ENCODE assay signal across 10 cellular contexts in the genomic region with DNA sequence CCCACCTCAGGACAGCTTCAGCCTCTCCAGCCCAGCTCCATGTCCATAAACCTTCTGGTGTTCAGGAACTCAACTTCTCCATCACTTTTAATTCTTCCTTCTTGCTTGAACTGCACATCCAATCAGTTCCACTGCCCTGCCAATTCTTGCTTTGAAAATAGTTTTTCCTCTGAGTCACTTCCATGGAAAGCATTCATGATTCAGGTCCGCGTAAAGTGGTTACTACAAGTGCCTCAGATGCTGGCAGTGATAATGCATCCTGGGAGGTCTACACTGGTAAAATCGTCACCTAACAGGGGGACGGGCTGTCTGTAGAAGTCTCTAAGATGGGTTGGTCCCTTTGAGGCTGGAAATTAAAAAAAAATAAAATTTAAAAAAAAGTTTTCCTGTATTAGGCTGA. TPM values are rescaled to one million over a fixed set of nuclear protein-coding genes. Genes with fewer than 3 reads are reported as not detected.
DNase-seq lines count a peak whose midpoint lies in the region; ATAC-seq lines count a peak whose summit lies in the region.
"Had no signal": no experiment of that assay in that cellular context is flagged by ENCODE, and none has a peak within 500 bp of the region (broad histone marks: within the 10 kb centered on the region; RNA-seq: fewer than 3 reads in every experiment).

No MANE protein-coding gene starts in this region.

- H3K4me3 Mint-ChIP-seq in activated CD4-positive, alpha-beta T cell treated with anti-CD3 and anti-CD28 coated beads for 36 hours: peak overlapping the region; percentile 32

- H3K4me3 ChIP-seq in SJSA1: no peak overlapping the region
- no peak overlapping the region for H3K4me3 ChIP-seq in skeletal muscle satellite cell (ENCODE audit: low read length)
- H3K4me3 ChIP-seq: tibial nerve had no signal

- H3K9ac ChIP-seq in skeletal muscle satellite cell (ENCODE audit: low read depth, low read length): no peak overlapping the region

- DNase-seq in activated CD4-positive, alpha-beta T cell treated with anti-CD3 and anti-CD28 coated beads for 36 hours: peak; percentile 30
- DNase-seq in activated CD4-positive, alpha-beta T cell treated with anti-CD3 and anti-CD28 coated beads, Interleukin-2, amount 50 U/mL, for 4 hours: no peak
- DNase-seq in SJSA1 (ENCODE audit: low read depth in 1 of 2, low spot score in 2 of 2) (peak; percentile 88), dermis microvascular lymphatic vessel endothelial cell (ENCODE audit: low read depth in 2 of 2) (peak; percentile 10 to 45), NCI-H1105 treated with DMSO at 0.1 percent for 48 hours (lab: John Stamatoyannopoulos, UW) (no peak), HT-29 (ENCODE audit: low spot score) (no peak)
- DNase-seq in effector CD4-positive, alpha-beta T cell: no peak
- DNase-seq: SHP77 had no signal

- H3K4me1 Mint-ChIP-seq in activated CD4-positive, alpha-beta T cell treated with anti-CD3 and anti-CD28 coated beads for 36 hours: peaks cover 24% of the 10 kb centered on the region

- no peaks in the 10 kb centered on the region for H3K36me3 Mint-ChIP-seq in activated CD4-positive, alpha-beta T cell treated with anti-CD3 and anti-CD28 coated beads for 36 hours (ENCODE audit: low read depth)

- CTCF ChIA-PET in activated CD4-positive, alpha-beta T cell treated with anti-CD3 and anti-CD28 coated beads for 36 hours (lab: Charles Lee): interaction anchor here (0.6 to 1.1 kb wide), 4 partner anchors 9 to 792 kb away, joined by 3 to 5 read pairs (median 4); no protein-coding TSS in a partner anchor

- POLR2A ChIA-PET in activated CD4-positive, alpha-beta T cell treated with anti-CD3 and anti-CD28 coated beads for 36 hours (lab: Charles Lee): no interaction called here

- no peaks in the 10 kb centered on the region for H3K27me3 ChIP-seq in SJSA1 (replicated peaks)
- peaks cover 17% of the 10 kb centered on the region for H3K27me3 ChIP-seq in skeletal muscle satellite cell (ENCODE audit: control insufficient read depth, insufficient read depth, low read length)

- intact Hi-C loops in activated CD4-positive, alpha-beta T cell treated with anti-CD3 and anti-CD28 coated beads for 36 hours (cut with DNase I, micrococcal nuclease): loop anchor here in 1 of 2 experiments (1.0 to 2.0 kb wide), 3 partner anchors 26 to 114 kb away; a partner anchor contains a TSS

- H3K36me3 ChIP-seq in SJSA1 (no peaks in the 10 kb centered on the region), skeletal muscle satellite cell (ENCODE audit: insufficient read depth, low read length) (no peaks in the 10 kb centered on the region)
- H3K36me3 ChIP-seq: tibial nerve had no signal

- peak overlapping the region; percentile 75 for H3K27ac ChIP-seq in SJSA1
- H3K27ac ChIP-seq: tibial nerve had no signal

- peak overlapping the region; percentile 72 for H3K27ac Mint-ChIP-seq in activated CD4-positive, alpha-beta T cell treated with anti-CD3 and anti-CD28 coated beads for 36 hours

- H3K4me2 ChIP-seq in skeletal muscle satellite cell (ENCODE audit: low read length): peak overlapping the region; percentile 16

- H3K4me1 ChIP-seq in SJSA1 (replicated peaks) (peaks cover 40% of the 10 kb centered on the region), skeletal muscle satellite cell (ENCODE audit: control insufficient read depth, insufficient read depth, low read length) (peaks cover 8% of the 10 kb centered on the region)

- peaks cover 2% of the 10 kb centered on the region for H3K9me3 Mint-ChIP-seq in activated CD4-positive, alpha-beta T cell treated with anti-CD3 and anti-CD28 coated beads for 36 hours (ENCODE audit: low read depth)

- no peaks in the 10 kb centered on the region for H3K27me3 Mint-ChIP-seq in activated CD4-positive, alpha-beta T cell treated with anti-CD3 and anti-CD28 coated beads for 36 hours

- H3K9me3 ChIP-seq in SJSA1 (replicated peaks) (no peaks in the 10 kb centered on the region), skeletal muscle satellite cell (replicated peaks; ENCODE audit: low read length) (no peaks in the 10 kb centered on the region)
- H3K9me3 ChIP-seq: tibial nerve had no signal

- ATAC-seq in activated CD4-positive, alpha-beta T cell treated with anti-CD3 and anti-CD28 coated beads for 36 hours: peak; percentile 65

RNA-seq across cellular contexts. Expression of a gene that starts 25.9 kb away (rescaled TPM):
- 1 to 10 TPM; 9.9 to 10.0 TPM for total RNA-seq in activated CD4-positive, alpha-beta T cell treated with anti-CD3 and anti-CD28 coated beads for 36 hours
- 123 and 132 TPM in 2 replicates for total RNA-seq in SJSA1 (2014; rRNA removed; shearing (Covaris generic))
- total RNA-seq in dermis microvascular lymphatic vessel endothelial cell: 24.9 and 35.9 TPM in 2 replicates
- total RNA-seq in skeletal muscle satellite cell (2012; rRNA removed): 34.0 and 35.6 TPM in 2 replicates
- total RNA-seq in HT-29 (2014; rRNA removed; shearing (Covaris generic)): 6.9 and 8.3 TPM in 2 replicates

RNA-seq across cellular contexts. Expression of a gene that starts 27.9 kb away (rescaled TPM):
- total RNA-seq in activated CD4-positive, alpha-beta T cell treated with anti-CD3 and anti-CD28 coated beads for 36 hours: under 1 TPM; 0.07 to 0.11 TPM
- not detected in 2 replicates for total RNA-seq in SJSA1 (2014; rRNA removed; shearing (Covaris generic))
- not detected in 2 replicates for total RNA-seq in dermis microvascular lymphatic vessel endothelial cell
- 0.25 TPM in 1 of 2 replicates, not detected in the other for total RNA-seq in skeletal muscle satellite cell (2012; rRNA removed)
- total RNA-seq in HT-29 (2014; rRNA removed; shearing (Covaris generic)): not detected in 2 replicates

Comparison
In these comparisons a context has a peak if more than half of its experiments do, and no peak if none do; other contexts are left out.
1. DNase-seq: peak in activated CD4-positive, alpha-beta T cell treated with anti-CD3 and anti-CD28 coated beads for 36 hours (single experiment), SJSA1 (2 of 2) and dermis microvascular lymphatic vessel endothelial cell (2 of 2); none in activated CD4-positive, alpha-beta T cell treated with anti-CD3 and anti-CD28 coated beads, Interleukin-2, amount 50 U/mL, for 4 hours (0 of 2), NCI-H1105 treated with DMSO at 0.1 percent for 48 hours (single experiment), effector CD4-positive, alpha-beta T cell (single experiment) and HT-29 (single experiment).